In genomic region chr6:169415179-169415578, GRCh38 we compare ENCODE assay signal across 18 cellular contexts.
"Had no signal": no experiment of that assay in that cellular context is flagged by ENCODE, and none has a peak within 500 bp of the region (broad histone marks: within the 10 kb centered on the region; RNA-seq: fewer than 3 reads in every experiment).

No MANE protein-coding gene starts in this region.

- H3K4me3 ChIP-seq: ascending aorta, dorsolateral prefrontal cortex, gastroesophageal sphincter, heart right ventricle, tibial nerve, uterus had no signal

- H3K4me1 ChIP-seq: ascending aorta, gastroesophageal sphincter, heart right ventricle, parathyroid adenoma, tibial nerve, uterus had no signal

- H3K4me3 Mint-ChIP-seq: activated T-helper 17 cell treated with anti-CD3 and anti-CD28 coated beads, Interleukin-2, amount 50 U/mL, for 72 hours; endodermal cell; naive thymus-derived CD4-positive, alpha-beta T cell; stimulated activated naive B cell treated with anti-CD40 and anti-IgM and Interleukin-4, amounts not matched to agents 10 μg/mL and 1 μg/mL and 100 μg/mL, for 72 hours had no signal

- H3K27me3 ChIP-seq: ascending aorta, gastroesophageal sphincter, heart right ventricle, tibial nerve, uterus had no signal

- H3K27ac ChIP-seq: ascending aorta, dorsolateral prefrontal cortex, gastroesophageal sphincter, heart right ventricle, parathyroid adenoma, tibial nerve, uterus had no signal

- H3K79me2 ChIP-seq: parathyroid adenoma had no signal

- H3K4me1 Mint-ChIP-seq: activated T-helper 17 cell treated with anti-CD3 and anti-CD28 coated beads, Interleukin-2, amount 50 U/mL, for 72 hours; endodermal cell; naive thymus-derived CD4-positive, alpha-beta T cell; stimulated activated naive B cell treated with anti-CD40 and anti-IgM and Interleukin-4, amounts not matched to agents 10 μg/mL and 1 μg/mL and 100 μg/mL, for 72 hours had no signal

- DNase-seq: activated CD4-positive, alpha-beta T cell treated with anti-CD3 and anti-CD28 coated beads for 1 hour; activated CD4-positive, alpha-beta T cell treated with anti-CD3 and anti-CD28 coated beads, Interleukin-2, amount 50 U/mL, for 48 hours; activated naive CD4-positive, alpha-beta T cell treated with Interleukin-2 at 50 U/mL for 16 hours; dorsolateral prefrontal cortex; endodermal cell; heart right ventricle; naive thymus-derived CD4-positive, alpha-beta T cell; stimulated activated CD4-positive, alpha-beta T cell treated with anti-CD3 and anti-CD28 coated beads, Interleukin-2, amount 100 ng/mL, for 48 hours; stimulated activated naive B cell treated with anti-CD40 and anti-IgM and Interleukin-4, amounts not matched to agents 10 μg/mL and 1 μg/mL and 100 μg/mL, for 72 hours; substantia nigra; T-helper 2 cell; uterus had no signal

- ATAC-seq: activated T-helper 17 cell treated with anti-CD3 and anti-CD28 coated beads, Interleukin-2, amount 50 U/mL, for 72 hours; gastroesophageal sphincter; heart right ventricle; left lobe of liver; naive thymus-derived CD4-positive, alpha-beta T cell; stimulated activated naive B cell treated with anti-CD40 and anti-IgM and Interleukin-4, amounts not matched to agents 10 μg/mL and 1 μg/mL and 100 μg/mL, for 72 hours had no signal

- H3K9ac ChIP-seq: parathyroid adenoma had no signal

- H2AFZ ChIP-seq: parathyroid adenoma had no signal

- H3K27ac Mint-ChIP-seq: activated T-helper 17 cell treated with anti-CD3 and anti-CD28 coated beads, Interleukin-2, amount 50 U/mL, for 72 hours; endodermal cell; naive thymus-derived CD4-positive, alpha-beta T cell; stimulated activated naive B cell treated with anti-CD40 and anti-IgM and Interleukin-4, amounts not matched to agents 10 μg/mL and 1 μg/mL and 100 μg/mL, for 72 hours had no signal

- H3K36me3 ChIP-seq: ascending aorta, gastroesophageal sphincter, heart right ventricle, tibial nerve, uterus had no signal
